Comparison of ENCODE assay signal across 1 cellular context in genomic region chr6:116570856-116571682, GRCh38.
TF ChIP-seq lines count a peak whose summit lies in the region.

RWDD1 (plus strand) TSS chr6:116571504; CDS start chr6:116571583, 79 bp downstream.

TF ChIP-seq in HepG2, 621 proteins besides CTCF, POLR2A, EP300 and RAD21 (continued from another document and continues in another):
- TF ChIP-seq ZNF264 (CRISPR knock-in tag; IDR thresholded peaks at IDR 0.05) (peak; percentile 85), YEATS2 (CRISPR knock-in tag; IDR thresholded peaks at IDR 0.05; ENCODE audit: borderline replicate concordance) (peak; percentile 100), ZNF547 (CRISPR knock-in tag; IDR thresholded peaks at IDR 0.05) (peak; percentile 95), ZNF569 (CRISPR knock-in tag; IDR thresholded peaks at IDR 0.05; ENCODE audit: borderline replicate concordance) (peak; percentile 84; the same call in 1 of the 2 replicates), NR2F2 (IDR thresholded peaks at IDR 0.05; ENCODE audit: borderline replicate concordance, low read depth) (no peak), TOE1 (CRISPR knock-in tag; IDR thresholded peaks at IDR 0.05) (peak; percentile 85), SATB2 (CRISPR knock-in tag; IDR thresholded peaks at IDR 0.05) (peak; percentile 83; the same call in 1 of the 2 replicates), POLR2AphosphoS2 (IDR thresholded peaks at IDR 0.05; ENCODE audit: low read depth, low read length) (peak; percentile 99), STAG1 (CRISPR knock-in tag; IDR thresholded peaks at IDR 0.05) (peak; percentile 25; the same call in 1 of the 2 replicates), NCOR1 (IDR thresholded peaks at IDR 0.05; ENCODE audit: borderline replicate concordance, low read length) (peak; percentile 24; the same call in 1 of the 2 replicates), ZGPAT (CRISPR knock-in tag; IDR thresholded peaks at IDR 0.05) (peak; percentile 100), PATZ1 (CRISPR knock-in tag; IDR thresholded peaks at IDR 0.05) (peak; percentile 68), ZNF234 (CRISPR knock-in tag; conservative IDR thresholded peaks at IDR 0.05) (no peak), ZNF496 (CRISPR knock-in tag; IDR thresholded peaks at IDR 0.05; ENCODE audit: insufficient replicate concordance) (no peak), ARHGAP35 (CRISPR knock-in tag; IDR thresholded peaks at IDR 0.05; ENCODE audit: borderline replicate concordance) (peak; percentile 96; the same call in 1 of the 2 replicates), POLR2AphosphoS5 (IDR thresholded peaks at IDR 0.05; ENCODE audit: low read depth, low read length) (peak; percentile 91), ESRRA (CRISPR knock-in tag; IDR thresholded peaks at IDR 0.05; ENCODE audit: low read depth) (peak; percentile 86), RBM39 (IDR thresholded peaks at IDR 0.05; ENCODE audit: low read depth, low read length, poor library complexity, severe bottlenecking) (peak; percentile 96), ZNF550 (CRISPR knock-in tag; IDR thresholded peaks at IDR 0.05; ENCODE audit: borderline replicate concordance) (peak; percentile 40; the same call in 1 of the 2 replicates), NFATC3 (CRISPR knock-in tag; IDR thresholded peaks at IDR 0.05) (0 out of 2 replicates have a peak, but pooled peaks have one; percentile 73), NFE2L2 (IDR thresholded peaks at IDR 0.05; ENCODE audit: low read length) (0 out of 2 replicates have a peak, but pooled peaks have one; percentile 9), TOPORS (CRISPR knock-in tag; IDR thresholded peaks at IDR 0.05) (peak; percentile 99), ZNF207 (IDR thresholded peaks at IDR 0.05; ENCODE audit: borderline replicate concordance) (no peak), ZFY (CRISPR knock-in tag; IDR thresholded peaks at IDR 0.05) (peak; percentile 100), PPARG (CRISPR knock-in tag; conservative IDR thresholded peaks at IDR 0.05) (peak; percentile 64; the same call in 1 of the 2 replicates), ZNF713 (CRISPR knock-in tag; IDR thresholded peaks at IDR 0.05) (no peak), PAX8 (CRISPR knock-in tag; IDR thresholded peaks at IDR 0.05; ENCODE audit: borderline replicate concordance) (no peak; the same call in 1 of the 2 replicates), DPF2 (CRISPR knock-in tag; IDR thresholded peaks at IDR 0.05; ENCODE audit: borderline replicate concordance, low read depth) (no peak; the same call in 1 of the 2 replicates), ZNF232 (CRISPR knock-in tag; IDR thresholded peaks at IDR 0.05; ENCODE audit: borderline replicate concordance) (peak; percentile 35; the same call in 1 of the 2 replicates), KLF12 (CRISPR knock-in tag; IDR thresholded peaks at IDR 0.05; ENCODE audit: borderline replicate concordance) (peak; percentile 88; the same call in 1 of the 2 replicates), THAP9 (CRISPR knock-in tag; IDR thresholded peaks at IDR 0.05; ENCODE audit: borderline replicate concordance) (peak; percentile 98), KLF16 (CRISPR knock-in tag; IDR thresholded peaks at IDR 0.05) (peak in 1 of 2 experiments; percentile 98; a peak in 2 of 4 replicates), PAWR (CRISPR knock-in tag; IDR thresholded peaks at IDR 0.05; ENCODE audit: borderline replicate concordance) (peak; percentile 61; the same call in 1 of the 2 replicates), ZFP62 (CRISPR knock-in tag; IDR thresholded peaks at IDR 0.05) (no peak), NR2F1 (CRISPR knock-in tag; IDR thresholded peaks at IDR 0.05) (no peak), ZNF337 (CRISPR knock-in tag; IDR thresholded peaks at IDR 0.05; ENCODE audit: borderline replicate concordance, low read depth) (peak; percentile 85; the same call in 1 of the 2 replicates), ZNF557 (CRISPR knock-in tag; IDR thresholded peaks at IDR 0.05) (0 out of 2 replicates have a peak, but pooled peaks have one; percentile 59), RXRA (CRISPR knock-in tag; IDR thresholded peaks at IDR 0.05) (peak; percentile 89), ZBTB26 (CRISPR knock-in tag; IDR thresholded peaks at IDR 0.05; ENCODE audit: borderline replicate concordance) (peak; percentile 49), ADNP (CRISPR knock-in tag; IDR thresholded peaks at IDR 0.05) (no peak), ZNF451 (CRISPR knock-in tag; IDR thresholded peaks at IDR 0.05) (peak; percentile 86), POGZ (CRISPR knock-in tag; IDR thresholded peaks at IDR 0.05) (peak; percentile 99), ZNF230 (CRISPR knock-in tag; IDR thresholded peaks at IDR 0.05) (peak; percentile 99), RORA (CRISPR knock-in tag; IDR thresholded peaks at IDR 0.05) (no peak), TCF7L2 (IDR thresholded peaks at IDR 0.05; ENCODE audit: low read depth, low read length) (no peak), ZFX (CRISPR knock-in tag; IDR thresholded peaks at IDR 0.05; ENCODE audit: low read depth) (peak; percentile 100), TBX3 (IDR thresholded peaks at IDR 0.05; ENCODE audit: borderline replicate concordance) (peak; percentile 86), SNAI1 (CRISPR knock-in tag; IDR thresholded peaks at IDR 0.05; ENCODE audit: borderline replicate concordance) (no peak), SAP130 (CRISPR knock-in tag; IDR thresholded peaks at IDR 0.05; ENCODE audit: low read depth) (peak; percentile 99), TEF (CRISPR knock-in tag; IDR thresholded peaks at IDR 0.05) (no peak), POLR2G (IDR thresholded peaks at IDR 0.05; ENCODE audit: low read depth, low read length) (peak; percentile 95), TBP (CRISPR knock-in tag; IDR thresholded peaks at IDR 0.05) (no peak; the same call in 1 of the 2 replicates), ZNF577 (CRISPR knock-in tag; IDR thresholded peaks at IDR 0.05; ENCODE audit: borderline replicate concordance, low read depth) (no peak)
- TF ChIP-seq, protein P1, sequence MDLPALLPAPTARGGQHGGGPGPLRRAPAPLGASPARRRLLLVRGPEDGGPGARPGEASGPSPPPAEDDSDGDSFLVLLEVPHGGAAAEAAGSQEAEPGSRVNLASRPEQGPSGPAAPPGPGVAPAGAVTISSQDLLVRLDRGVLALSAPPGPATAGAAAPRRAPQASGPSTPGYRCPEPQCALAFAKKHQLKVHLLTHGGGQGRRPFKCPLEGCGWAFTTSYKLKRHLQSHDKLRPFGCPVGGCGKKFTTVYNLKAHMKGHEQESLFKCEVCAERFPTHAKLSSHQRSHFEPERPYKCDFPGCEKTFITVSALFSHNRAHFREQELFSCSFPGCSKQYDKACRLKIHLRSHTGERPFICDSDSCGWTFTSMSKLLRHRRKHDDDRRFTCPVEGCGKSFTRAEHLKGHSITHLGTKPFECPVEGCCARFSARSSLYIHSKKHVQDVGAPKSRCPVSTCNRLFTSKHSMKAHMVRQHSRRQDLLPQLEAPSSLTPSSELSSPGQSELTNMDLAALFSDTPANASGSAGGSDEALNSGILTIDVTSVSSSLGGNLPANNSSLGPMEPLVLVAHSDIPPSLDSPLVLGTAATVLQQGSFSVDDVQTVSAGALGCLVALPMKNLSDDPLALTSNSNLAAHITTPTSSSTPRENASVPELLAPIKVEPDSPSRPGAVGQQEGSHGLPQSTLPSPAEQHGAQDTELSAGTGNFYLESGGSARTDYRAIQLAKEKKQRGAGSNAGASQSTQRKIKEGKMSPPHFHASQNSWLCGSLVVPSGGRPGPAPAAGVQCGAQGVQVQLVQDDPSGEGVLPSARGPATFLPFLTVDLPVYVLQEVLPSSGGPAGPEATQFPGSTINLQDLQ (CRISPR knock-in tag; IDR thresholded peaks at IDR 0.05): no peak; the same call in 1 of the 2 replicates
- TF ChIP-seq, protein P2, sequence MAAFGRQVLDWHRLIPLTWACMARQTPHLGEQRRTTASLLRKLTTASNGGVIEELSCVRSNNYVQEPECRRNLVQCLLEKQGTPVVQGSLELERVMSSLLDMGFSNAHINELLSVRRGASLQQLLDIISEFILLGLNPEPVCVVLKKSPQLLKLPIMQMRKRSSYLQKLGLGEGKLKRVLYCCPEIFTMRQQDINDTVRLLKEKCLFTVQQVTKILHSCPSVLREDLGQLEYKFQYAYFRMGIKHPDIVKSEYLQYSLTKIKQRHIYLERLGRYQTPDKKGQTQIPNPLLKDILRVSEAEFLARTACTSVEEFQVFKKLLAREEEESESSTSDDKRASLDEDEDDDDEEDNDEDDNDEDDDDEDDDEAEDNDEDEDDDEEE (CRISPR knock-in tag; IDR thresholded peaks at IDR 0.05): peak; percentile 79; the same call in 1 of the 2 replicates
- TF ChIP-seq, protein P3, sequence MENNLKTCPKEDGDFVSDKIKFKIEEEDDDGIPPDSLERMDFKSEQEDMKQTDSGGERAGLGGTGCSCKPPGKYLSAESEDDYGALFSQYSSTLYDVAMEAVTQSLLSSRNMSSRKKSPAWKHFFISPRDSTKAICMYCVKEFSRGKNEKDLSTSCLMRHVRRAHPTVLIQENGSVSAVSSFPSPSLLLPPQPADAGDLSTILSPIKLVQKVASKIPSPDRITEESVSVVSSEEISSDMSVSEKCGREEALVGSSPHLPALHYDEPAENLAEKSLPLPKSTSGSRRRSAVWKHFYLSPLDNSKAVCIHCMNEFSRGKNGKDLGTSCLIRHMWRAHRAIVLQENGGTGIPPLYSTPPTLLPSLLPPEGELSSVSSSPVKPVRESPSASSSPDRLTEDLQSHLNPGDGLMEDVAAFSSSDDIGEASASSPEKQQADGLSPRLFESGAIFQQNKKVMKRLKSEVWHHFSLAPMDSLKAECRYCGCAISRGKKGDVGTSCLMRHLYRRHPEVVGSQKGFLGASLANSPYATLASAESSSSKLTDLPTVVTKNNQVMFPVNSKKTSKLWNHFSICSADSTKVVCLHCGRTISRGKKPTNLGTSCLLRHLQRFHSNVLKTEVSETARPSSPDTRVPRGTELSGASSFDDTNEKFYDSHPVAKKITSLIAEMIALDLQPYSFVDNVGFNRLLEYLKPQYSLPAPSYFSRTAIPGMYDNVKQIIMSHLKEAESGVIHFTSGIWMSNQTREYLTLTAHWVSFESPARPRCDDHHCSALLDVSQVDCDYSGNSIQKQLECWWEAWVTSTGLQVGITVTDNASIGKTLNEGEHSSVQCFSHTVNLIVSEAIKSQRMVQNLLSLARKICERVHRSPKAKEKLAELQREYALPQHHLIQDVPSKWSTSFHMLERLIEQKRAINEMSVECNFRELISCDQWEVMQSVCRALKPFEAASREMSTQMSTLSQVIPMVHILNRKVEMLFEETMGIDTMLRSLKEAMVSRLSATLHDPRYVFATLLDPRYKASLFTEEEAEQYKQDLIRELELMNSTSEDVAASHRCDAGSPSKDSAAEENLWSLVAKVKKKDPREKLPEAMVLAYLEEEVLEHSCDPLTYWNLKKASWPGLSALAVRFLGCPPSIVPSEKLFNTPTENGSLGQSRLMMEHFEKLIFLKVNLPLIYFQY (CRISPR knock-in tag; IDR thresholded peaks at IDR 0.05; ENCODE audit: borderline replicate concordance): peak; percentile 99
